ENCODE assay signal across 3 cellular contexts in genomic region chr3:60217156-60217911, GRCh38.
A peak's percentile ranks its signal among the peaks of the same experiment; 100 is the strongest.
TF ChIP-seq lines count a peak whose summit lies in the region.

No MANE protein-coding gene starts in this region.

TF ChIP-seq in GM23338, 12 proteins besides CTCF, POLR2A, EP300 and RAD21 (continued from another document and continues in another):
- no peak for TF ChIP-seq ZNF462 (CRISPR knock-in tag; IDR thresholded peaks at IDR 0.05)

TF ChIP-seq in K562, 482 proteins besides CTCF, POLR2A, EP300 and RAD21 (continued from another document):
- no peak for TF ChIP-seq ZNF280B (CRISPR knock-in tag; IDR thresholded peaks at IDR 0.05)
- TF ChIP-seq PKNOX1 (IDR thresholded peaks at IDR 0.05) = 0 out of 2 replicates have a peak, but pooled peaks have one; percentile 34
- no peak for TF ChIP-seq HMG20B (CRISPR knock-in tag; IDR thresholded peaks at IDR 0.05)
- peak; percentile 20; the same call in 1 of the 2 replicates for TF ChIP-seq MECOM (CRISPR knock-in tag; IDR thresholded peaks at IDR 0.05)
- TF ChIP-seq ATF3 (IDR thresholded peaks at IDR 0.05) = peak; percentile 54; the same call in 1 of the 2 replicates
- TF ChIP-seq ATF3 (CRISPR knock-in tag; conservative IDR thresholded peaks at IDR 0.05) = no peak
- TF ChIP-seq PCBP1 (IDR thresholded peaks at IDR 0.05; ENCODE audit: low read depth, low read length, poor library complexity, severe bottlenecking) = no peak
- TF ChIP-seq GATAD2A (IDR thresholded peaks at IDR 0.05) = no peak
- TF ChIP-seq FOSL1 (tag; conservative IDR thresholded peaks at IDR 0.05) = peak; percentile 34; the same call in 1 of the 2 replicates
- TF ChIP-seq OTX1 (CRISPR knock-in tag; IDR thresholded peaks at IDR 0.05) = no peak
- TF ChIP-seq JUN (IDR thresholded peaks at IDR 0.05; ENCODE audit: borderline replicate concordance, low read depth, low read length) = peak; percentile 57; the same call in 1 of the 2 replicates
- TF ChIP-seq JUN (CRISPR knock-in tag; IDR thresholded peaks at IDR 0.05; ENCODE audit: borderline replicate concordance) = no peak
- peak; percentile 29; the same call in 1 of the 2 replicates for TF ChIP-seq JUND (IDR thresholded peaks at IDR 0.05; ENCODE audit: borderline replicate concordance, low read depth, low read length)
- TF ChIP-seq JUND (tag; IDR thresholded peaks at IDR 0.05; ENCODE audit: borderline replicate concordance, low read depth, low read length) = no peak
- peak; percentile 58 for TF ChIP-seq MEIS2 (IDR thresholded peaks at IDR 0.05; ENCODE audit: partially characterized antibody)

TF ChIP-seq in HepG2, 621 proteins besides CTCF, POLR2A, EP300 and RAD21 (continued from another document):
- TF ChIP-seq SNAPC4 (CRISPR knock-in tag; IDR thresholded peaks at IDR 0.05) = no peak
- TF ChIP-seq ZBTB42 (CRISPR knock-in tag; IDR thresholded peaks at IDR 0.05) = no peak
- no peak for TF ChIP-seq ATAD3A (CRISPR knock-in tag; IDR thresholded peaks at IDR 0.05)
- TF ChIP-seq ZBTB38 (CRISPR knock-in tag; IDR thresholded peaks at IDR 0.05) = no peak
- no peak for TF ChIP-seq ZNF660 (CRISPR knock-in tag; IDR thresholded peaks at IDR 0.05; ENCODE audit: borderline replicate concordance, low read depth)
- no peak for TF ChIP-seq ZNF687 (CRISPR knock-in tag; IDR thresholded peaks at IDR 0.05)
- TF ChIP-seq GRHL1 (CRISPR knock-in tag; conservative IDR thresholded peaks at IDR 0.05) = no peak
- no peak for TF ChIP-seq ZNF709 (CRISPR knock-in tag; IDR thresholded peaks at IDR 0.05)
- no peak for TF ChIP-seq CBX5 (CRISPR knock-in tag; IDR thresholded peaks at IDR 0.05; ENCODE audit: borderline replicate concordance)
- no peak for TF ChIP-seq ZNF264 (CRISPR knock-in tag; IDR thresholded peaks at IDR 0.05)
- no peak for TF ChIP-seq MXD3 (CRISPR knock-in tag; IDR thresholded peaks at IDR 0.05)
- TF ChIP-seq ZBTB4 (CRISPR knock-in tag; IDR thresholded peaks at IDR 0.05; ENCODE audit: borderline replicate concordance) = no peak
- TF ChIP-seq MED13 (CRISPR knock-in tag; IDR thresholded peaks at IDR 0.05) = no peak
